ENCODE assay signal across 1 cellular context in the genomic region with DNA sequence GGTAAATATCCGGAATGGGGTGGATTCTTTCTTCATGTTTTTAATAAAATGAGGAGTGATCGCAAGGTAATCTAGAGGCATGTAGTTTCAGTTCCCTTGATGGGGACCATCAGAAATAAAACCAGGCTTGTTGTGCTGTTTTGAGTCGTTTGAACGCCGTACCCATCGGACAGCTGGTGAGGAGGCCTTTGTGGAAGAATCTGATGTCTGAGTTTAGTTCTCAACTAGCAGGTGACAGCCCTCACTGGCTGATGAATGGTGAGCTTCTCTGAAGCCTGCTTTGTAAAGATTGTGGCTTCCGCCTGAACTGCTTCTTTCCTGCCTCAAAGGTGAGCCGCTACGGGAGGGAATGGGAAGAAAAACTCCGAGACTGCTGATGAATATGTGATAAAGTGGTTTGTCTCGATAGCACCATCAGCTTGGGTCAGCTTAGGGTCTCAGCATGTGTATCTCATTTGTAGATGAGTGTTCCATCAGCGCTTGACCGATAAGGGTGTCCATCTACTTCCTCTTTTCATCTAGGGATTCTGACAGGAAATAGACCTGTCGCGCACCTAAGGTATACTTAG.
TF ChIP-seq lines count a peak whose summit lies in the region.

No MANE protein-coding gene starts in this region.

TF ChIP-seq in K562, 482 proteins besides CTCF, POLR2A, EP300 and RAD21 (continued from another document and continues in another):
- TF ChIP-seq ZBTB11 (CRISPR knock-in tag; IDR thresholded peaks at IDR 0.05) (no peak), TGIF2 (CRISPR knock-in tag; IDR thresholded peaks at IDR 0.05) (no peak), MEF2D (tag; conservative IDR thresholded peaks at IDR 0.05; ENCODE audit: low read depth) (no peak; the same call in 1 of the 2 replicates), SMARCA5 (IDR thresholded peaks at IDR 0.05) (no peak), ZBED1 (IDR thresholded peaks at IDR 0.05) (peak; percentile 90), SIRT6 (IDR thresholded peaks at IDR 0.05; ENCODE audit: low read depth, low read length) (no peak), FOXM1 (IDR thresholded peaks at IDR 0.05; ENCODE audit: low read depth) (peak; percentile 78), FOXM1 (CRISPR knock-in tag; IDR thresholded peaks at IDR 0.05; ENCODE audit: low read depth) (no peak), ZNF318 (IDR thresholded peaks at IDR 0.05; ENCODE audit: borderline replicate concordance in 1 of 2, low read depth in 1 of 2) (no peak), HDAC6 (IDR thresholded peaks at IDR 0.05; ENCODE audit: low read depth, low read length) (no peak), MXD1 (CRISPR knock-in tag; IDR thresholded peaks at IDR 0.05; ENCODE audit: borderline replicate concordance, poor library complexity, severe bottlenecking) (peak; percentile 22), THRAP3 (IDR thresholded peaks at IDR 0.05; ENCODE audit: borderline replicate concordance) (no peak), ZKSCAN8 (CRISPR knock-in tag; IDR thresholded peaks at IDR 0.05) (no peak), RBM22 (IDR thresholded peaks at IDR 0.05; ENCODE audit: low read depth, low read length, poor library complexity, severe bottlenecking) (no peak), GTF2B (IDR thresholded peaks at IDR 0.05; ENCODE audit: extremely low read depth, insufficient read length) (no peak), NBN (IDR thresholded peaks at IDR 0.05; ENCODE audit: low read depth) (no peak; the same call in 1 of the 2 replicates), KLF1 (tag; IDR thresholded peaks at IDR 0.05) (no peak), ZNF197 (CRISPR knock-in tag; IDR thresholded peaks at IDR 0.05; ENCODE audit: low read depth) (no peak), TAF15 (IDR thresholded peaks at IDR 0.05; ENCODE audit: low read depth, low read length) (no peak), DACH1 (IDR thresholded peaks at IDR 0.05; ENCODE audit: partially characterized antibody) (no peak), MXI1 (IDR thresholded peaks at IDR 0.05; ENCODE audit: low read depth, low read length) (no peak)
- TF ChIP-seq, protein P1, sequence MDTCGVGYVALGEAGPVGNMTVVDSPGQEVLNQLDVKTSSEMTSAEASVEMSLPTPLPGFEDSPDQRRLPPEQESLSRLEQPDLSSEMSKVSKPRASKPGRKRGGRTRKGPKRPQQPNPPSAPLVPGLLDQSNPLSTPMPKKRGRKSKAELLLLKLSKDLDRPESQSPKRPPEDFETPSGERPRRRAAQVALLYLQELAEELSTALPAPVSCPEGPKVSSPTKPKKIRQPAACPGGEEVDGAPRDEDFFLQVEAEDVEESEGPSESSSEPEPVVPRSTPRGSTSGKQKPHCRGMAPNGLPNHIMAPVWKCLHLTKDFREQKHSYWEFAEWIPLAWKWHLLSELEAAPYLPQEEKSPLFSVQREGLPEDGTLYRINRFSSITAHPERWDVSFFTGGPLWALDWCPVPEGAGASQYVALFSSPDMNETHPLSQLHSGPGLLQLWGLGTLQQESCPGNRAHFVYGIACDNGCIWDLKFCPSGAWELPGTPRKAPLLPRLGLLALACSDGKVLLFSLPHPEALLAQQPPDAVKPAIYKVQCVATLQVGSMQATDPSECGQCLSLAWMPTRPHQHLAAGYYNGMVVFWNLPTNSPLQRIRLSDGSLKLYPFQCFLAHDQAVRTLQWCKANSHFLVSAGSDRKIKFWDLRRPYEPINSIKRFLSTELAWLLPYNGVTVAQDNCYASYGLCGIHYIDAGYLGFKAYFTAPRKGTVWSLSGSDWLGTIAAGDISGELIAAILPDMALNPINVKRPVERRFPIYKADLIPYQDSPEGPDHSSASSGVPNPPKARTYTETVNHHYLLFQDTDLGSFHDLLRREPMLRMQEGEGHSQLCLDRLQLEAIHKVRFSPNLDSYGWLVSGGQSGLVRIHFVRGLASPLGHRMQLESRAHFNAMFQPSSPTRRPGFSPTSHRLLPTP (IDR thresholded peaks at IDR 0.05; ENCODE audit: borderline replicate concordance, extremely low read depth, insufficient read length), result no peak
- TF ChIP-seq, protein P2, sequence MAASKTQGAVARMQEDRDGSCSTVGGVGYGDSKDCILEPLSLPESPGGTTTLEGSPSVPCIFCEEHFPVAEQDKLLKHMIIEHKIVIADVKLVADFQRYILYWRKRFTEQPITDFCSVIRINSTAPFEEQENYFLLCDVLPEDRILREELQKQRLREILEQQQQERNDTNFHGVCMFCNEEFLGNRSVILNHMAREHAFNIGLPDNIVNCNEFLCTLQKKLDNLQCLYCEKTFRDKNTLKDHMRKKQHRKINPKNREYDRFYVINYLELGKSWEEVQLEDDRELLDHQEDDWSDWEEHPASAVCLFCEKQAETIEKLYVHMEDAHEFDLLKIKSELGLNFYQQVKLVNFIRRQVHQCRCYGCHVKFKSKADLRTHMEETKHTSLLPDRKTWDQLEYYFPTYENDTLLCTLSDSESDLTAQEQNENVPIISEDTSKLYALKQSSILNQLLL (CRISPR knock-in tag; IDR thresholded peaks at IDR 0.05; ENCODE audit: borderline replicate concordance), result no peak
- TF ChIP-seq, protein P3, sequence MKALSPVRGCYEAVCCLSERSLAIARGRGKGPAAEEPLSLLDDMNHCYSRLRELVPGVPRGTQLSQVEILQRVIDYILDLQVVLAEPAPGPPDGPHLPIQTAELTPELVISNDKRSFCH (CRISPR knock-in tag; IDR thresholded peaks at IDR 0.05), result no peak
- TF ChIP-seq, protein P3 (tag; IDR thresholded peaks at IDR 0.05), result no peak
- TF ChIP-seq, protein P4, sequence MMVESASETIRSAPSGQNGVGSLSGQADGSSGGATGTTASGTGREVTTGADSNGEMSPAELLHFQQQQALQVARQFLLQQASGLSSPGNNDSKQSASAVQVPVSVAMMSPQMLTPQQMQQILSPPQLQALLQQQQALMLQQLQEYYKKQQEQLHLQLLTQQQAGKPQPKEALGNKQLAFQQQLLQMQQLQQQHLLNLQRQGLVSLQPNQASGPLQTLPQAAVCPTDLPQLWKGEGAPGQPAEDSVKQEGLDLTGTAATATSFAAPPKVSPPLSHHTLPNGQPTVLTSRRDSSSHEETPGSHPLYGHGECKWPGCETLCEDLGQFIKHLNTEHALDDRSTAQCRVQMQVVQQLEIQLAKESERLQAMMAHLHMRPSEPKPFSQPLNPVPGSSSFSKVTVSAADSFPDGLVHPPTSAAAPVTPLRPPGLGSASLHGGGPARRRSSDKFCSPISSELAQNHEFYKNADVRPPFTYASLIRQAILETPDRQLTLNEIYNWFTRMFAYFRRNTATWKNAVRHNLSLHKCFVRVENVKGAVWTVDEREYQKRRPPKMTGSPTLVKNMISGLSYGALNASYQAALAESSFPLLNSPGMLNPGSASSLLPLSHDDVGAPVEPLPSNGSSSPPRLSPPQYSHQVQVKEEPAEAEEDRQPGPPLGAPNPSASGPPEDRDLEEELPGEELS (CRISPR knock-in tag; IDR thresholded peaks at IDR 0.05; ENCODE audit: borderline replicate concordance), result no peak
